1 cellular context compared by ENCODE assay signal in the genomic region with DNA sequence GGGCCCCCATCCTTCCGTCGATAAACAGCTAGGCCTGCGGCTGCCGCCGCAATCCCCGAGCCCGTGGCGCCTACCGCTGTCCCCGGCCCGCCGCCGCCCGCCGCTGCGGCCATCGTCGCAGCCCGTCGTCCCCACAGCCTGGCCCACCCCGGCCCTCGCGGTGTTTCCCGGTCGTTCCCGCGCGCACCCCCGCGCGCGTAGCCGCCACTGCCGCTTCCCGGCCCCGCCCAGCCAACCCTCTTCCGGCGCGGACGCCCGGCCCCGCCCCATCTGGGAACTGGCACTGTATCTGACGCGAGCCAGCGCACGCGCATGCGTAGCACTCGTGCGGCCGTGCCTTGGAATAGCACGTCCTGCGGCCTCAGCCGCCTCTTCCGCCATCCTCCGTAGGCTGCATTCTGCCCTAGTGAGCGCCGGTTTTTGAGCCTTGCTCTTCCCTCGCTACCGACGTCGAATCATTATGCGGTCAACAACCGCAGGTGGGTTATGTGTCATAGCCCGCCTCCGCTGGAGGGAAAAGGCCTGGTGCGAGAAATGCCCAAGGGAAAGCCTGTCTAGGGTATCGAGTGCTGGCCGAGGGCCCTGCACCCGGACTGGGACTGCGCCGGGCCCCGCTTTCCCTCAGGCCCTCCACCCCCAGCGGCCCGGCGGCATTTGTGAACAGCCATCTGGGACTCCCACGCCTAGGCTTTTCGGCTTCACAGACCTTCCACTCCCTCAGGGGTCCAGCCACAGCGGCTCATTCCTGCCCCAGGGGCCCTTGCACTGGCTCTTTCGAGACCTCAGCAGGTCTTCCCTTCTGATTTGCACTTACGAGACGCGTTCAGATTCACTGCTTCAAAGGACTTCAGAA.
TF ChIP-seq lines count a peak whose summit lies in the region.

TSS of gene SMARCC1 (minus strand) at position 209 of the 853 bp plus-strand sequence. CDS start at position 113, 96 bp downstream.

TF ChIP-seq in HepG2, 621 proteins besides CTCF, POLR2A, EP300 and RAD21 (continued from another document):
- TF ChIP-seq, protein P1, sequence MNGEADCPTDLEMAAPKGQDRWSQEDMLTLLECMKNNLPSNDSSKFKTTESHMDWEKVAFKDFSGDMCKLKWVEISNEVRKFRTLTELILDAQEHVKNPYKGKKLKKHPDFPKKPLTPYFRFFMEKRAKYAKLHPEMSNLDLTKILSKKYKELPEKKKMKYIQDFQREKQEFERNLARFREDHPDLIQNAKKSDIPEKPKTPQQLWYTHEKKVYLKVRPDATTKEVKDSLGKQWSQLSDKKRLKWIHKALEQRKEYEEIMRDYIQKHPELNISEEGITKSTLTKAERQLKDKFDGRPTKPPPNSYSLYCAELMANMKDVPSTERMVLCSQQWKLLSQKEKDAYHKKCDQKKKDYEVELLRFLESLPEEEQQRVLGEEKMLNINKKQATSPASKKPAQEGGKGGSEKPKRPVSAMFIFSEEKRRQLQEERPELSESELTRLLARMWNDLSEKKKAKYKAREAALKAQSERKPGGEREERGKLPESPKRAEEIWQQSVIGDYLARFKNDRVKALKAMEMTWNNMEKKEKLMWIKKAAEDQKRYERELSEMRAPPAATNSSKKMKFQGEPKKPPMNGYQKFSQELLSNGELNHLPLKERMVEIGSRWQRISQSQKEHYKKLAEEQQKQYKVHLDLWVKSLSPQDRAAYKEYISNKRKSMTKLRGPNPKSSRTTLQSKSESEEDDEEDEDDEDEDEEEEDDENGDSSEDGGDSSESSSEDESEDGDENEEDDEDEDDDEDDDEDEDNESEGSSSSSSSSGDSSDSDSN (CRISPR knock-in tag; IDR thresholded peaks at IDR 0.05): peak; percentile 95
- TF ChIP-seq ZNF431 (CRISPR knock-in tag; IDR thresholded peaks at IDR 0.05; ENCODE audit: borderline replicate concordance, low read depth) (peak; percentile 37; the same call in 1 of the 2 replicates), ARNT (IDR thresholded peaks at IDR 0.05) (no peak), ZBTB40 (IDR thresholded peaks at IDR 0.05) (no peak), ZBTB40 (CRISPR knock-in tag; IDR thresholded peaks at IDR 0.05) (peak; percentile 84), DDIT3 (CRISPR knock-in tag; IDR thresholded peaks at IDR 0.05) (no peak), ZSCAN29 (CRISPR knock-in tag; conservative IDR thresholded peaks at IDR 0.05) (no peak), ZBTB14 (CRISPR knock-in tag; IDR thresholded peaks at IDR 0.05) (peak; percentile 95), SMARCE1 (IDR thresholded peaks at IDR 0.05; ENCODE audit: borderline replicate concordance) (no peak), POGZ (CRISPR knock-in tag; IDR thresholded peaks at IDR 0.05) (peak; percentile 74; the same call in 1 of the 2 replicates), ZNF629 (CRISPR knock-in tag; conservative IDR thresholded peaks at IDR 0.05) (peak; percentile 44; the same call in 1 of the 2 replicates), MNT (IDR thresholded peaks at IDR 0.05) (peak; percentile 17; the same call in 1 of the 2 replicates), PTBP1 (IDR thresholded peaks at IDR 0.05; ENCODE audit: low read depth, low read length, poor library complexity, severe bottlenecking) (peak; percentile 36), ZNF446 (CRISPR knock-in tag; IDR thresholded peaks at IDR 0.05) (no peak), SPEN (CRISPR knock-in tag; IDR thresholded peaks at IDR 0.05; ENCODE audit: low read depth) (peak; percentile 80; the same call in 1 of the 2 replicates), ZNF101 (CRISPR knock-in tag; IDR thresholded peaks at IDR 0.05; ENCODE audit: borderline replicate concordance, low read depth) (no peak), ZBTB38 (CRISPR knock-in tag; IDR thresholded peaks at IDR 0.05) (peak; percentile 65; the same call in 1 of the 2 replicates), HNRNPL (IDR thresholded peaks at IDR 0.05; ENCODE audit: low read depth, low read length) (0 out of 2 replicates have a peak, but pooled peaks have one; percentile 24), NONO (IDR thresholded peaks at IDR 0.05) (no peak), NONO (CRISPR knock-in tag; conservative IDR thresholded peaks at IDR 0.05) (peak; percentile 82), ARNTL (CRISPR knock-in tag; IDR thresholded peaks at IDR 0.05) (peak; percentile 24; the same call in 1 of the 2 replicates), FOXP4 (CRISPR knock-in tag; IDR thresholded peaks at IDR 0.05) (no peak; the same call in 1 of the 2 replicates), YY1 (IDR thresholded peaks at IDR 0.05; ENCODE audit: insufficient read depth, insufficient replicate concordance, low read depth, low read length) (peak; percentile 77), ZZZ3 (CRISPR knock-in tag; IDR thresholded peaks at IDR 0.05; ENCODE audit: borderline replicate concordance) (peak; percentile 87; the same call in 1 of the 2 replicates)
- TF ChIP-seq, protein P2, sequence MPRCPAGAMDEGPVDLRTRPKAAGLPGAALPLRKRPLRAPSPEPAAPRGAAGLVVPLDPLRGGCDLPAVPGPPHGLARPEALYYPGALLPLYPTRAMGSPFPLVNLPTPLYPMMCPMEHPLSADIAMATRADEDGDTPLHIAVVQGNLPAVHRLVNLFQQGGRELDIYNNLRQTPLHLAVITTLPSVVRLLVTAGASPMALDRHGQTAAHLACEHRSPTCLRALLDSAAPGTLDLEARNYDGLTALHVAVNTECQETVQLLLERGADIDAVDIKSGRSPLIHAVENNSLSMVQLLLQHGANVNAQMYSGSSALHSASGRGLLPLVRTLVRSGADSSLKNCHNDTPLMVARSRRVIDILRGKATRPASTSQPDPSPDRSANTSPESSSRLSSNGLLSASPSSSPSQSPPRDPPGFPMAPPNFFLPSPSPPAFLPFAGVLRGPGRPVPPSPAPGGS (CRISPR knock-in tag; IDR thresholded peaks at IDR 0.05): peak; percentile 52; the same call in 1 of the 2 replicates
- TF ChIP-seq, protein P3, sequence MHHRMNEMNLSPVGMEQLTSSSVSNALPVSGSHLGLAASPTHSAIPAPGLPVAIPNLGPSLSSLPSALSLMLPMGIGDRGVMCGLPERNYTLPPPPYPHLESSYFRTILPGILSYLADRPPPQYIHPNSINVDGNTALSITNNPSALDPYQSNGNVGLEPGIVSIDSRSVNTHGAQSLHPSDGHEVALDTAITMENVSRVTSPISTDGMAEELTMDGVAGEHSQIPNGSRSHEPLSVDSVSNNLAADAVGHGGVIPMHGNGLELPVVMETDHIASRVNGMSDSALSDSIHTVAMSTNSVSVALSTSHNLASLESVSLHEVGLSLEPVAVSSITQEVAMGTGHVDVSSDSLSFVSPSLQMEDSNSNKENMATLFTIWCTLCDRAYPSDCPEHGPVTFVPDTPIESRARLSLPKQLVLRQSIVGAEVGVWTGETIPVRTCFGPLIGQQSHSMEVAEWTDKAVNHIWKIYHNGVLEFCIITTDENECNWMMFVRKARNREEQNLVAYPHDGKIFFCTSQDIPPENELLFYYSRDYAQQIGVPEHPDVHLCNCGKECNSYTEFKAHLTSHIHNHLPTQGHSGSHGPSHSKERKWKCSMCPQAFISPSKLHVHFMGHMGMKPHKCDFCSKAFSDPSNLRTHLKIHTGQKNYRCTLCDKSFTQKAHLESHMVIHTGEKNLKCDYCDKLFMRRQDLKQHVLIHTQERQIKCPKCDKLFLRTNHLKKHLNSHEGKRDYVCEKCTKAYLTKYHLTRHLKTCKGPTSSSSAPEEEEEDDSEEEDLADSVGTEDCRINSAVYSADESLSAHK (CRISPR knock-in tag; IDR thresholded peaks at IDR 0.05; ENCODE audit: borderline replicate concordance): 0 out of 2 replicates have a peak, but pooled peaks have one; percentile 19
